In the genomic region with DNA sequence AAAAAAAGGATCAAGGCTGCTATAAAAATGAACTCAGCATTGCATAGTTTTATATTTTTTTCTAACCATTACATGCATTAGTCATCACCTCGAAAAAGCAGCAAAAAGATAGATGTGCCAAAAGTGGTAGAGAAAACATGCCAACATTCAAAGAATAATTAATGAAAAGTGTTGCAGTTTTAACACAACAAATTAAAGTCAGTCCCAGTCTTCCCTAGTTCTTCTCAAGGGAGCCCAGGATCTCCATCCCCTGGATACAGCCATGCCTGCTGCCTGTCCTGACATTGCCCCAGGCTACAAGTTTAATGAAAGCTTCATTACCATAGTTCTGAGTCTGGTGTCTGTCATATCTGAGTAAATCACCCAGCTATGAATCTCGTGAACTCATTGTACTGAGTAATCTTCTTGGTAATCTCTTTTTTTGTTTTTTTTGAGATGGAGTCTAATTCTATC, we compare ENCODE assay signal across 14 cellular contexts.
DNase-seq lines count a peak whose midpoint lies in the region; ATAC-seq and TF ChIP-seq lines count a peak whose summit lies in the region.
"Had no signal": no experiment of that assay in that cellular context is flagged by ENCODE, and none has a peak within 500 bp of the region (broad histone marks: within the 10 kb centered on the region; RNA-seq: fewer than 3 reads in every experiment).

No MANE protein-coding gene starts in this region.

- H3K4me3 ChIP-seq in epithelial cell of esophagus (ENCODE audit: low read length), result no peak overlapping the region
- H3K4me3 ChIP-seq: hepatocyte had no signal

- ATAC-seq in stimulated activated effector memory CD8-positive, alpha-beta T cell treated with anti-CD3 and anti-CD28 coated beads, Interleukin-12 subunit alpha, Interleukin-12 subunit beta, amount 100 ng/mL, for 72 hours, result peak; percentile 87

- H3K4me3 Mint-ChIP-seq in activated naive CD4-positive, alpha-beta T cell treated with anti-CD3 and anti-CD28 coated beads for 36 hours, result no peak overlapping the region
- no peak overlapping the region for H3K4me3 Mint-ChIP-seq in activated naive CD4-positive, alpha-beta T cell treated with anti-CD3 and anti-CD28 coated beads, Interleukin-2, amount 10 ng/mL, durations not matched to agents 7 days and 5 days
- no peak overlapping the region for H3K4me3 Mint-ChIP-seq in stimulated activated effector memory CD8-positive, alpha-beta T cell treated with anti-CD3 and anti-CD28 coated beads, Interleukin-12 subunit alpha, Interleukin-12 subunit beta, amount 100 ng/mL, for 72 hours
- H3K4me3 Mint-ChIP-seq: activated CD4-positive, alpha-beta T cell treated with anti-CD3 and anti-CD28 coated beads, Interleukin-2, amount 10 ng/mL, durations not matched to agents 24 days and 14 days; activated naive CD8-positive, alpha-beta T cell treated with anti-CD3 and anti-CD28 coated beads, Interleukin-2, amount 10 ng/mL, durations not matched to agents 7 days and 5 days had no signal

- H3K9me3 Mint-ChIP-seq in activated naive CD4-positive, alpha-beta T cell treated with anti-CD3 and anti-CD28 coated beads for 36 hours, result no peaks in the 10 kb centered on the region
- H3K9me3 Mint-ChIP-seq in activated naive CD4-positive, alpha-beta T cell treated with anti-CD3 and anti-CD28 coated beads, Interleukin-2, amount 10 ng/mL, durations not matched to agents 7 days and 5 days, result peaks cover 9% of the 10 kb centered on the region
- H3K9me3 Mint-ChIP-seq in stimulated activated effector memory CD8-positive, alpha-beta T cell treated with anti-CD3 and anti-CD28 coated beads, Interleukin-12 subunit alpha, Interleukin-12 subunit beta, amount 100 ng/mL, for 72 hours, result peaks cover 3% of the 10 kb centered on the region

- intact Hi-C loops in activated naive CD4-positive, alpha-beta T cell treated with anti-CD3 and anti-CD28 coated beads for 36 hours (cut with micrococcal nuclease), result no loop called here

- no peak for TF ChIP-seq CTCF in epithelial cell of esophagus (IDR thresholded peaks at IDR 0.05; ENCODE audit: insufficient read depth, low read depth, low read length, missing control alignments)

- H3K27me3 Mint-ChIP-seq in activated naive CD4-positive, alpha-beta T cell treated with anti-CD3 and anti-CD28 coated beads for 36 hours (ENCODE audit: low read depth), result no peaks in the 10 kb centered on the region
- H3K27me3 Mint-ChIP-seq in activated naive CD4-positive, alpha-beta T cell treated with anti-CD3 and anti-CD28 coated beads, Interleukin-2, amount 10 ng/mL, durations not matched to agents 7 days and 5 days, result peaks cover 4% of the 10 kb centered on the region
- H3K27me3 Mint-ChIP-seq: activated naive CD8-positive, alpha-beta T cell treated with anti-CD3 and anti-CD28 coated beads, Interleukin-2, amount 10 ng/mL, durations not matched to agents 7 days and 5 days had no signal

- no peaks in the 10 kb centered on the region for H3K36me3 Mint-ChIP-seq in activated naive CD4-positive, alpha-beta T cell treated with anti-CD3 and anti-CD28 coated beads for 36 hours (ENCODE audit: low read depth)
- H3K36me3 Mint-ChIP-seq in activated naive CD4-positive, alpha-beta T cell treated with anti-CD3 and anti-CD28 coated beads, Interleukin-2, amount 10 ng/mL, durations not matched to agents 7 days and 5 days, result peaks cover 5% of the 10 kb centered on the region
- H3K36me3 Mint-ChIP-seq in stimulated activated effector memory CD8-positive, alpha-beta T cell treated with anti-CD3 and anti-CD28 coated beads, Interleukin-12 subunit alpha, Interleukin-12 subunit beta, amount 100 ng/mL, for 72 hours, result no peaks in the 10 kb centered on the region
- H3K36me3 Mint-ChIP-seq: activated naive CD8-positive, alpha-beta T cell treated with anti-CD3 and anti-CD28 coated beads, Interleukin-2, amount 10 ng/mL, durations not matched to agents 7 days and 5 days had no signal

- DNase-seq in activated naive CD4-positive, alpha-beta T cell treated with anti-CD3 and anti-CD28 coated beads for 36 hours, result no peak
- no peak for DNase-seq in activated naive CD4-positive, alpha-beta T cell treated with anti-CD3 and anti-CD28 coated beads, Interleukin-2, amount 10 ng/mL, durations not matched to agents 7 days and 5 days
- DNase-seq in RPMI7951 (ENCODE audit: low read depth) (peak; percentile 77), epithelial cell of esophagus (ENCODE audit: low read depth) (peak; percentile 89), GM19240 (ENCODE audit: insufficient read length, low spot score) (no peak), NCI-H524 treated with DMSO at 0.1 percent for 48 hours (lab: John Stamatoyannopoulos, UW) (no peak), NCI-H2029 (lab: John Stamatoyannopoulos, UW) (no peak)
- DNase-seq in stimulated activated effector memory CD8-positive, alpha-beta T cell treated with anti-CD3 and anti-CD28 coated beads, Interleukin-12 subunit alpha, Interleukin-12 subunit beta, amount 100 ng/mL, for 72 hours (ENCODE audit: low spot score in 2 of 2), result no peak
- DNase-seq: activated CD4-positive, alpha-beta T cell treated with anti-CD3 and anti-CD28 coated beads, Interleukin-2, amount 10 ng/mL, durations not matched to agents 24 days and 14 days; activated naive CD8-positive, alpha-beta T cell treated with anti-CD3 and anti-CD28 coated beads, Interleukin-2, amount 10 ng/mL, durations not matched to agents 7 days and 5 days; Kasumi-1; NCI-H2081; T-helper 1 cell had no signal

- CTCF ChIA-PET in activated naive CD4-positive, alpha-beta T cell treated with anti-CD3 and anti-CD28 coated beads for 36 hours (lab: Charles Lee), result interaction anchor here (0.6 to 1.3 kb wide), 4 partner anchors 36 to 41 kb away, joined by 3 to 4 read pairs (median 3); no protein-coding TSS in a partner anchor
- CTCF ChIA-PET in activated naive CD4-positive, alpha-beta T cell treated with anti-CD3 and anti-CD28 coated beads, Interleukin-2, amount 10 ng/mL, durations not matched to agents 7 days and 5 days (lab: Charles Lee), result no interaction called here

- peak overlapping the region; percentile 3 for H3K27ac Mint-ChIP-seq in activated naive CD4-positive, alpha-beta T cell treated with anti-CD3 and anti-CD28 coated beads for 36 hours
- no peak overlapping the region for H3K27ac Mint-ChIP-seq in activated naive CD4-positive, alpha-beta T cell treated with anti-CD3 and anti-CD28 coated beads, Interleukin-2, amount 10 ng/mL, durations not matched to agents 7 days and 5 days
- H3K27ac Mint-ChIP-seq in stimulated activated effector memory CD8-positive, alpha-beta T cell treated with anti-CD3 and anti-CD28 coated beads, Interleukin-12 subunit alpha, Interleukin-12 subunit beta, amount 100 ng/mL, for 72 hours, result no peak overlapping the region
- H3K27ac Mint-ChIP-seq: activated CD4-positive, alpha-beta T cell treated with anti-CD3 and anti-CD28 coated beads, Interleukin-2, amount 10 ng/mL, durations not matched to agents 24 days and 14 days; activated naive CD8-positive, alpha-beta T cell treated with anti-CD3 and anti-CD28 coated beads, Interleukin-2, amount 10 ng/mL, durations not matched to agents 7 days and 5 days had no signal

- peaks cover 82% of the 10 kb centered on the region for H3K4me1 Mint-ChIP-seq in activated naive CD4-positive, alpha-beta T cell treated with anti-CD3 and anti-CD28 coated beads for 36 hours (ENCODE audit: low read depth)
- peaks cover 69% of the 10 kb centered on the region for H3K4me1 Mint-ChIP-seq in activated naive CD4-positive, alpha-beta T cell treated with anti-CD3 and anti-CD28 coated beads, Interleukin-2, amount 10 ng/mL, durations not matched to agents 7 days and 5 days
- H3K4me1 Mint-ChIP-seq in stimulated activated effector memory CD8-positive, alpha-beta T cell treated with anti-CD3 and anti-CD28 coated beads, Interleukin-12 subunit alpha, Interleukin-12 subunit beta, amount 100 ng/mL, for 72 hours, result peaks cover 57% of the 10 kb centered on the region

Comparison
In these comparisons a context has a peak if more than half of its experiments do, and no peak if none do; other contexts are left out.
1. DNase-seq: peak in RPMI7951 (single experiment) and epithelial cell of esophagus (single experiment); none in activated naive CD4-positive, alpha-beta T cell treated with anti-CD3 and anti-CD28 coated beads for 36 hours (single experiment), activated naive CD4-positive, alpha-beta T cell treated with anti-CD3 and anti-CD28 coated beads, Interleukin-2, amount 10 ng/mL, durations not matched to agents 7 days and 5 days (single experiment), stimulated activated effector memory CD8-positive, alpha-beta T cell treated with anti-CD3 and anti-CD28 coated beads, Interleukin-12 subunit alpha, Interleukin-12 subunit beta, amount 100 ng/mL, for 72 hours (0 of 2), GM19240 (single experiment), NCI-H524 treated with DMSO at 0.1 percent for 48 hours (single experiment) and NCI-H2029 (single experiment).